ENCODE assay signal across 16 cellular contexts in the genomic region with DNA sequence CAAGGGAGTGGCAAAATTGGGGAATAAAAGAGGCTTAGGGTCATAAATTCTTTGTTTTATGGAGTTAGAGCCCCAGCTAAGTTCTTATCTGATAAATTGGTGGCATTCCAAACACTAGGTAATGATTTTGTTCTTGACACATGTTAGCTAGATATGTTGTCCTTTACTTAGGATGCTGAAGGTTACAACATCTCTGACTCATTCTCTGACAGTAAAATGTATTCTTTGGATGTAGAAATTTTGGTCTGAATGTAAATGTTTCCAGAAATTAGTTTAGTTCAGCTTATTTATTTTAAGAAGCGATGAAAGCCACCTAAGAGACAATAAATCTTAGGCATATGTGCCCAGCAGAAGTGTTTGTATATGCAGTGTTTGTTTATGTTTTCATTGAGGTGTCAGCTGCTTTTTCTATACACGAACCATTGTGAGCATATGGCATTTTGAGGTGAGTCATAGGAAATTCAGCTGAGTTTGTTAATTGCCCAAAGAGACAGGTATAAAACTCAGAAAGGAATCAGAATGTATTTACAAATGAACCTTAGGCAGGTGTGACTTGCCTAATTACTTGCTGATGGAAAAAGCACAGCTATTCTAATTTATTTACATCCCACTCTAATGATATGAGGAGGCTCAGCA.
A peak's percentile ranks its signal among the peaks of the same experiment; 100 is the strongest.
DNase-seq lines count a peak whose midpoint lies in the region; ATAC-seq and TF ChIP-seq lines count a peak whose summit lies in the region.
"Had no signal": no experiment of that assay in that cellular context is flagged by ENCODE, and none has a peak within 500 bp of the region (broad histone marks: within the 10 kb centered on the region; RNA-seq: fewer than 3 reads in every experiment).

No MANE protein-coding gene starts in this region.

- peaks cover 16% of the 10 kb centered on the region for H3K79me2 ChIP-seq in mammary epithelial cell (ENCODE audit: insufficient read depth, low read length)

- H4K8ac ChIP-seq in mesenchymal stem cell (ENCODE audit: low read length) = no peak overlapping the region

- H3K27ac ChIP-seq in mammary epithelial cell (ENCODE audit: insufficient read depth, low read depth, low read length) = no peak overlapping the region
- no peak overlapping the region for H3K27ac ChIP-seq in mesenchymal stem cell (ENCODE audit: low read length, poor library complexity, severe bottlenecking)
- H3K27ac ChIP-seq: 22Rv1 had no signal

- H3K36me3 ChIP-seq in mammary epithelial cell (ENCODE audit: insufficient read depth, low read length) (no peaks in the 10 kb centered on the region), mesenchymal stem cell (ENCODE audit: control insufficient read depth in 1 of 2, insufficient read depth in 2 of 2, low read depth in 1 of 2, low read length in 2 of 2) (no peaks in the 10 kb centered on the region)

- no peak overlapping the region for H3K23ac ChIP-seq in mesenchymal stem cell (ENCODE audit: low read length in 2 of 2)

- H3K27me3 ChIP-seq in mammary epithelial cell (ENCODE audit: insufficient read depth, low read length) (no peaks in the 10 kb centered on the region), mesenchymal stem cell (ENCODE audit: control insufficient read depth in 1 of 2, insufficient read depth in 1 of 2, low read length in 2 of 2) (no peaks in the 10 kb centered on the region)

- DNase-seq in DMS153 (lab: John Stamatoyannopoulos, UW) (peak; percentile 21), DMS153 treated with DMSO at 0.1 percent for 48 hours (lab: John Stamatoyannopoulos, UW; ENCODE audit: unreplicated experiment) (no peak), NCI-H2171 treated with DMSO at 0.1 percent for 48 hours (lab: John Stamatoyannopoulos, UW) (peak; percentile 89), mammary epithelial cell (peak; percentile 64), mesenchymal stem cell (peak; percentile 36), NCI-H1930 (lab: John Stamatoyannopoulos, UW) (no peak), pons (ENCODE audit: low spot score) (no peak)
- DNase-seq: AML-193; GOT3; NCI-H1105; NCI-H187 treated with DMSO at 0.1 percent for 48 hours; NCI-H526; NK-92 treated with Interleukin-12 subunit alpha and Interleukin-12 subunit beta, amount 100 ng/mL, for 24 hours had no signal

- H2BK5ac ChIP-seq in mesenchymal stem cell (ENCODE audit: low read depth, low read length, poor library complexity, severe bottlenecking) = no peak overlapping the region

- CTCF ChIA-PET in mammary epithelial cell (lab: Charles Lee; ENCODE audit: low non-redundant PET) = no interaction called here

- H3K79me1 ChIP-seq in mesenchymal stem cell (replicated peaks; ENCODE audit: low read length, poor library complexity, severe bottlenecking) = no peaks in the 10 kb centered on the region

- no peaks in the 10 kb centered on the region for H4K20me1 ChIP-seq in mammary epithelial cell (ENCODE audit: insufficient read depth, low read length)

- no peak overlapping the region for H2BK120ac ChIP-seq in mesenchymal stem cell (ENCODE audit: low read depth, low read length)

- no peak overlapping the region for H2BK15ac ChIP-seq in mesenchymal stem cell (ENCODE audit: low read depth, poor library complexity, severe bottlenecking)

- TF ChIP-seq CTCF in mammary epithelial cell (conservative IDR thresholded peaks at IDR 0.05 in 1 of 2, IDR thresholded peaks at IDR 0.05 in 1 of 2; ENCODE audit: extremely low read depth in 1 of 2, insufficient read depth in 1 of 2, low read depth in 1 of 2, low read length in 2 of 2) = no peak

- dilution Hi-C loops in mammary epithelial cell (cut with HindIII; ENCODE audit: low sequenced_read_pairs) = no loop called here

- no TSS peak for BruUV-seq in mammary epithelial cell (replicated peaks; lab: Mats Ljungman, UMichigan)

- no peak overlapping the region for H4K91ac ChIP-seq in mesenchymal stem cell (ENCODE audit: low read length)

- peaks cover 27% of the 10 kb centered on the region for H3K9me3 ChIP-seq in mammary epithelial cell (replicated peaks; ENCODE audit: insufficient read depth, low read length)
- peaks cover 23% of the 10 kb centered on the region for H3K9me3 ChIP-seq in mesenchymal stem cell (ENCODE audit: control insufficient read depth, low read length)

- H3K4me2 ChIP-seq in mammary epithelial cell (ENCODE audit: insufficient read depth, low read depth, low read length) (peak overlapping the region; percentile 25), mesenchymal stem cell (ENCODE audit: low read length, poor library complexity, severe bottlenecking) (no peak overlapping the region)

- 31% methylated on average over 2 of the region's 2 CpGs for WGBS in mammary epithelial cell (ENCODE audit: low coverage, missing lambda C conversion rate)
- 15% methylated on average over 2 of the region's 2 CpGs for WGBS in mesenchymal stem cell

- H3K9ac ChIP-seq in mammary epithelial cell (ENCODE audit: insufficient read depth, low read length) (no peak overlapping the region), mesenchymal stem cell (ENCODE audit: low read length) (no peak overlapping the region)

- H3K14ac ChIP-seq in mesenchymal stem cell (ENCODE audit: low read length in 2 of 2) = no peak overlapping the region

- H2AK5ac ChIP-seq in mesenchymal stem cell (ENCODE audit: low read length, severe bottlenecking) = no peak overlapping the region

- in situ Hi-C loops in mammary epithelial cell (cut with MboI; ENCODE audit: low sequenced_read_pairs in 2 of 2) = no loop called here

- H3K4ac ChIP-seq in mesenchymal stem cell (ENCODE audit: low read depth in 1 of 2, low read length in 2 of 2) = no peak overlapping the region

- ATAC-seq in HG03432 (IDR thresholded peaks at IDR 0.05; ENCODE audit: unreplicated experiment) = no peak
- ATAC-seq: HCT116 had no signal

- intact Hi-C loops in mammary epithelial cell (cut with micrococcal nuclease) = no loop called here

- H3K4me3 ChIP-seq in mammary epithelial cell (replicated peaks in 1 of 3; ENCODE audit: insufficient read depth in 1 of 3, low read depth in 2 of 3, low read length in 3 of 3) (no peak overlapping the region), mesenchymal stem cell (ENCODE audit: insufficient read depth in 1 of 2, low read depth in 1 of 2, low read length in 2 of 2) (no peak overlapping the region)

- H3K4me1 ChIP-seq in mammary epithelial cell (ENCODE audit: insufficient read depth, low read length) = peaks cover 15% of the 10 kb centered on the region
- no peaks in the 10 kb centered on the region for H3K4me1 ChIP-seq in mesenchymal stem cell (ENCODE audit: control insufficient read depth, insufficient read depth, low read depth, low read length)

- no peak overlapping the region for H2BK12ac ChIP-seq in mesenchymal stem cell (ENCODE audit: low read length in 2 of 2)

- H2AFZ ChIP-seq in mammary epithelial cell (ENCODE audit: low read depth, low read length) (no peak overlapping the region), mesenchymal stem cell (ENCODE audit: low read depth, low read length) (no peak overlapping the region)

- no peak overlapping the region for H3K18ac ChIP-seq in mesenchymal stem cell (ENCODE audit: low read depth in 1 of 2, low read length in 2 of 2)

Comparison
In these comparisons a context has a peak if more than half of its experiments do, and no peak if none do; other contexts are left out.
1. DNase-seq: peak in DMS153 (single experiment), NCI-H2171 treated with DMSO at 0.1 percent for 48 hours (single experiment), mammary epithelial cell (single experiment) and mesenchymal stem cell (single experiment); none in DMS153 treated with DMSO at 0.1 percent for 48 hours (single experiment), NCI-H1930 (0 of 2) and pons (single experiment).